Comparison of ENCODE assay signal across 15 cellular contexts in the genomic region with DNA sequence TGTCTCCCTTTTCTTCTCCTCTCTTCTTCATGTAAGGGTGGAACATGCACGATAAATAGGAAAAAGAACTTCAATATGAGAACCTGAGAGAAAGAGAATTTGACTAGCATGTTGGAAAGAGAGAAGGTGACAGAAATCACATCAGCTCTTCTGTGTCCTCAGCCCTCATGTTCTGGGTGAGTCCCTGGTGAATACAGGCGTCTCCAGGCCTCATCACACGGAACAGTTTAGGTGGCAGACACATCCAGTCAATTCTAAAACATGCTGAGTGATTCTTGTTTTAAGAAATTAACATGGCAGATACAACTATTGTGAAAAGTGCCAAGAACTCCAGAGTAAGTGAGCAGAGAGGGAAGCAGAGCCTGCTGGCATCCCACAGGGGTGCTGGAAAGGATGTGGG.
"Had no signal": no experiment of that assay in that cellular context is flagged by ENCODE, and none has a peak within 500 bp of the region (broad histone marks: within the 10 kb centered on the region; RNA-seq: fewer than 3 reads in every experiment).

No MANE protein-coding gene starts in this region.

- H3K27me3 Mint-ChIP-seq: naive thymus-derived CD8-positive, alpha-beta T cell had no signal

- H3K9me3 Mint-ChIP-seq: naive thymus-derived CD8-positive, alpha-beta T cell had no signal

- ATAC-seq: gastrocnemius medialis; left ventricle myocardium superior; lower lobe of right lung; naive thymus-derived CD8-positive, alpha-beta T cell; sciatic nerve had no signal

- DNase-seq: dorsolateral prefrontal cortex; effector CD4-positive, alpha-beta T cell; foreskin fibroblast; gastrocnemius medialis; head of caudate nucleus; left ventricle myocardium superior; lower lobe of right lung; naive thymus-derived CD8-positive, alpha-beta T cell; nucleus accumbens; stimulated activated CD4-positive, alpha-beta T cell treated with anti-CD3 and anti-CD28 coated beads, Interleukin-12 subunit alpha, Interleukin-12 subunit beta, amount 100 ng/mL, for 4 hours; stimulated activated CD4-positive, alpha-beta T cell treated with anti-CD3 and anti-CD28 coated beads, Interleukin-2, amount 100 ng/mL, for 24 hours; stimulated activated CD4-positive, alpha-beta T cell treated with anti-CD3 and anti-CD28 coated beads, Interleukin-4, amount 100 ng/mL, for 4 hours; stimulated activated naive CD4-positive, alpha-beta T cell treated with Interleukin-2 at 50 U/mL for 16 hours; upper lobe of left lung had no signal

- H3K36me3 Mint-ChIP-seq: naive thymus-derived CD8-positive, alpha-beta T cell had no signal

- H3K4me3 Mint-ChIP-seq: naive thymus-derived CD8-positive, alpha-beta T cell had no signal
